In genomic region chr7:131108212-131108980, GRCh38 we compare ENCODE assay signal across 8 cellular contexts.
DNase-seq lines count a peak whose midpoint lies in the region; ATAC-seq, FAIRE-seq and TF ChIP-seq lines count a peak whose summit lies in the region.

No MANE protein-coding gene starts in this region.

- no peaks in the 10 kb centered on the region for H3K36me3 Mint-ChIP-seq in nephron progenitor cell (ENCODE audit: low read depth)

- peak overlapping the region; percentile 88 for H3K4me3 Mint-ChIP-seq in nephron progenitor cell

- peak; percentile 41 for DNase-seq in Ammon's horn (ENCODE audit: low spot score)
- DNase-seq in GM19239 (ENCODE audit: insufficient read length, low spot score), result no peak
- DNase-seq in T-helper 2 cell, result peak in 3 of 5 experiments; percentile 40 to 95 (median 83)
- no peak for DNase-seq in epithelial cell of proximal tubule (ENCODE audit: low read depth)
- DNase-seq in nephron progenitor cell, result peak; percentile 41
- DNase-seq in NCI-H1694 treated with DMSO at 0.1 percent for 48 hours (lab: John Stamatoyannopoulos, UW), result no peak
- DNase-seq in activated effector memory CD4-positive, alpha-beta T cell treated with anti-CD3 and anti-CD28 coated beads, Interleukin-2, amount 50 U/mL, for 16 hours, result no peak

- H3K4me1 Mint-ChIP-seq in nephron progenitor cell, result peaks cover 53% of the 10 kb centered on the region

- peaks cover 87% of the 10 kb centered on the region for H3K27me3 Mint-ChIP-seq in nephron progenitor cell (ENCODE audit: low read depth, poor library complexity)

- H3K9me3 Mint-ChIP-seq in nephron progenitor cell, result no peaks in the 10 kb centered on the region

- TF ChIP-seq CTCF in epithelial cell of proximal tubule (conservative IDR thresholded peaks at IDR 0.05; ENCODE audit: low read depth, low read length) (no peak), nephron progenitor cell (IDR thresholded peaks at IDR 0.05) (no peak)

- H3K27ac Mint-ChIP-seq in nephron progenitor cell, result no peak overlapping the region

- peak; percentile 79 for FAIRE-seq in GM19239 (lab: Jason Lieb, UNC)

- ATAC-seq in HG03095 (IDR thresholded peaks at IDR 0.05; ENCODE audit: unreplicated experiment), result no peak

- peak overlapping the region; percentile 74 for H3K4me3 ChIP-seq in epithelial cell of proximal tubule (ENCODE audit: low read depth, low read length)

Comparison
In these comparisons a context has a peak if more than half of its experiments do, and no peak if none do; other contexts are left out.
1. DNase-seq: peak in Ammon's horn (single experiment), T-helper 2 cell (3 of 5) and nephron progenitor cell (single experiment); none in GM19239 (single experiment), epithelial cell of proximal tubule (single experiment), NCI-H1694 treated with DMSO at 0.1 percent for 48 hours (single experiment) and activated effector memory CD4-positive, alpha-beta T cell treated with anti-CD3 and anti-CD28 coated beads, Interleukin-2, amount 50 U/mL, for 16 hours (single experiment).